39 cellular contexts compared by ENCODE assay signal in genomic region chr4:55575513-55575912, GRCh38. TPM values are rescaled to one million over a fixed set of nuclear protein-coding genes. Genes with fewer than 3 reads are reported as not detected.
"Had no signal": no experiment of that assay in that cellular context is flagged by ENCODE, and none has a peak within 500 bp of the region (broad histone marks: within the 10 kb centered on the region; RNA-seq: fewer than 3 reads in every experiment).

No MANE protein-coding gene starts in this region.

- ATAC-seq: activated naive CD4-positive, alpha-beta T cell treated with anti-CD3 and anti-CD28 coated beads, Interleukin-2, amount 50 U/mL, for 72 hours; activated T-cell treated with anti-CD3 and anti-CD28 coated beads, Interleukin-2, amount 50 U/mL, for 4 hours; activated T-cell treated with anti-CD3 and anti-CD28 coated beads, Interleukin-2, amount 50 U/mL, for 72 hours; activated T-helper 17 cell treated with anti-CD3 and anti-CD28 coated beads, Interleukin-2, amount 50 U/mL, for 72 hours; body of pancreas had no signal

- H3K36me3 ChIP-seq: adrenal gland, ascending aorta, brain microvascular endothelial cell, breast epithelium, cardiac muscle cell had no signal

- H3K27ac ChIP-seq: adrenal gland, ascending aorta, body of pancreas, brain microvascular endothelial cell, breast epithelium, cardiac muscle cell had no signal

- FAIRE-seq: astrocyte, bronchial epithelial cell, colon had no signal

- DNase-seq: activated effector memory CD4-positive, alpha-beta T cell treated with anti-CD3 and anti-CD28 coated beads, Interleukin-2, amount 50 U/mL, for 16 hours; activated effector memory CD4-positive, alpha-beta T cell treated with Interleukin-2 at 50 U/mL for 16 hours; activated gamma-delta T cell; activated gamma-delta T cell treated with Interleukin-2 at 50 U/mL for 16 hours; activated naive CD4-positive, alpha-beta T cell; activated naive CD4-positive, alpha-beta T cell treated with anti-CD3 and anti-CD28 coated beads for 36 hours; activated naive CD4-positive, alpha-beta T cell treated with anti-CD3 and anti-CD28 coated beads, Interleukin-2, amount 10 ng/mL, durations not matched to agents 7 days and 5 days; activated naive CD4-positive, alpha-beta T cell treated with anti-CD3 and anti-CD28 coated beads, Interleukin-2, amount 50 U/mL, for 16 hours; activated naive CD4-positive, alpha-beta T cell treated with Interleukin-2 at 50 U/mL for 16 hours; activated naive CD8-positive, alpha-beta T cell treated with anti-CD3 and anti-CD28 coated beads for 36 hours; activated naive CD8-positive, alpha-beta T cell treated with anti-CD3 and anti-CD28 coated beads, Interleukin-2, amount 10 ng/mL, durations not matched to agents 7 days and 5 days; activated naive CD8-positive, alpha-beta T cell treated with anti-CD3 and anti-CD28 coated beads, Interleukin-2, amount 50 U/mL, for 24 hours; activated T-cell treated with anti-CD3 and anti-CD28 coated beads, Interleukin-2, amount 50 U/mL, for 4 hours; activated T-cell treated with anti-CD3 and anti-CD28 coated beads, Interleukin-2, amount 50 U/mL, for 48 hours; activated T-cell treated with anti-CD3 and anti-CD28 coated beads, Interleukin-2, amount 50 U/mL, for 72 hours; adrenal gland; amniotic stem cell; amygdala; anterior cingulate cortex; aorta; body of pancreas; brain microvascular endothelial cell; caudate nucleus; central memory CD4-positive, alpha-beta T cell; cerebellar nuclear complex had no signal

- H3K27me3 ChIP-seq: adrenal gland, ascending aorta, body of pancreas, brain microvascular endothelial cell, breast epithelium, cardiac muscle cell had no signal

- H3K4me1 ChIP-seq: adrenal gland, ascending aorta, body of pancreas, breast epithelium had no signal

- H3K4me3 ChIP-seq: adrenal gland, ascending aorta, body of pancreas, breast epithelium, cardiac muscle cell had no signal

RNA-seq across cellular contexts. Expression of gene PDCL2, which starts 16.5 kb away (rescaled TPM):
- total RNA-seq: activated naive CD4-positive, alpha-beta T cell treated with anti-CD3 and anti-CD28 coated beads for 36 hours; activated naive CD4-positive, alpha-beta T cell treated with anti-CD3 and anti-CD28 coated beads, Interleukin-2, amount 50 U/mL, for 72 hours; activated naive CD8-positive, alpha-beta T cell treated with anti-CD3 and anti-CD28 coated beads for 36 hours; activated naive CD8-positive, alpha-beta T cell treated with anti-CD3 and anti-CD28 coated beads, Interleukin-2, amount 10 ng/mL, durations not matched to agents 7 days and 5 days; activated T-cell treated with anti-CD3 and anti-CD28 coated beads, Interleukin-2, amount 50 U/mL, for 4 hours; activated T-cell treated with anti-CD3 and anti-CD28 coated beads, Interleukin-2, amount 50 U/mL, for 72 hours; activated T-helper 1 cell treated with anti-CD3 and anti-CD28 coated beads, Interleukin-12 subunit alpha, Interleukin-12 subunit beta, Interleukin-2, Interleukin-4 antibody, amounts not matched to agents 30 ng/mL and 10 ng/mL and 1 ng/mL, durations not matched to agents 14 hours and 24 hours and 36 hours; activated T-helper 17 cell treated with anti-CD3 and anti-CD28 coated beads, Interleukin-2, amount 50 U/mL, for 72 hours; activated T-helper 2 cell treated with anti-CD3 and anti-CD28 coated beads, Interferon-gamma antibody, Interleukin-2, Interleukin-4, amounts not matched to agents 10 μg/mL and 5 μg/mL and 100 μg/mL, durations not matched to agents 14 hours and 24 hours and 36 hours; adrenal gland; aorta; ascending aorta; astrocyte; body of pancreas; breast epithelium; bronchial epithelial cell; cardiac muscle cell; cardiac septum; cerebellum; chondrocyte had no signal
- polyA plus RNA-seq: adipose tissue, adrenal gland, aorta, cardiac muscle cell had no signal
